Comparison of ENCODE assay signal across 12 cellular contexts in genomic region chr3:152380048-152380447, GRCh38.
DNase-seq lines count a peak whose midpoint lies in the region; ATAC-seq and TF ChIP-seq lines count a peak whose summit lies in the region.
"Had no signal": no experiment of that assay in that cellular context is flagged by ENCODE, and none has a peak within 500 bp of the region (broad histone marks: within the 10 kb centered on the region; RNA-seq: fewer than 3 reads in every experiment).

No MANE protein-coding gene starts in this region.

- H3K9me3 Mint-ChIP-seq in activated naive CD4-positive, alpha-beta T cell treated with anti-CD3 and anti-CD28 coated beads for 36 hours: no peaks in the 10 kb centered on the region
- H3K9me3 Mint-ChIP-seq in activated naive CD4-positive, alpha-beta T cell treated with anti-CD3 and anti-CD28 coated beads, Interleukin-2, amount 50 U/mL, for 72 hours: no peaks in the 10 kb centered on the region
- no peaks in the 10 kb centered on the region for H3K9me3 Mint-ChIP-seq in activated T-helper 1 cell treated with anti-CD3 and anti-CD28 coated beads, Interleukin-12 subunit alpha, Interleukin-12 subunit beta, Interleukin-2, Interleukin-4 antibody, amounts not matched to agents 30 ng/mL and 10 ng/mL and 1 ng/mL, durations not matched to agents 14 hours and 24 hours and 36 hours
- H3K9me3 Mint-ChIP-seq: T-helper 1 cell treated with Interleukin-12 subunit alpha and Interleukin-12 subunit beta and Interleukin-4 antibody, amounts not matched to agents 30 μg/mL and 1 μg/mL, for 36 hours had no signal

- ATAC-seq in activated naive CD4-positive, alpha-beta T cell treated with anti-CD3 and anti-CD28 coated beads, Interleukin-2, amount 50 U/mL, for 72 hours: no peak
- no peak for ATAC-seq in left lung
- no peak for ATAC-seq in GM18868 (IDR thresholded peaks at IDR 0.05; ENCODE audit: unreplicated experiment)
- no peak for ATAC-seq in HG03469 (IDR thresholded peaks at IDR 0.05; ENCODE audit: unreplicated experiment)
- no peak for ATAC-seq in GM21825 (IDR thresholded peaks at IDR 0.05; ENCODE audit: unreplicated experiment)

- no peak for TF ChIP-seq CTCF in left lung (IDR thresholded peaks at IDR 0.05)

- peak overlapping the region; percentile 74 for H3K27ac Mint-ChIP-seq in activated naive CD4-positive, alpha-beta T cell treated with anti-CD3 and anti-CD28 coated beads for 36 hours
- peak overlapping the region in 1 of 2 donors; percentile 90 for H3K27ac Mint-ChIP-seq in activated naive CD4-positive, alpha-beta T cell treated with anti-CD3 and anti-CD28 coated beads, Interleukin-2, amount 50 U/mL, for 72 hours
- H3K27ac Mint-ChIP-seq in activated T-helper 1 cell treated with anti-CD3 and anti-CD28 coated beads, Interleukin-12 subunit alpha, Interleukin-12 subunit beta, Interleukin-2, Interleukin-4 antibody, amounts not matched to agents 30 ng/mL and 10 ng/mL and 1 ng/mL, durations not matched to agents 14 hours and 24 hours and 36 hours: peak overlapping the region; percentile 40
- H3K27ac Mint-ChIP-seq: T-helper 1 cell treated with Interleukin-12 subunit alpha and Interleukin-12 subunit beta and Interleukin-4 antibody, amounts not matched to agents 30 μg/mL and 1 μg/mL, for 36 hours had no signal

- H3K36me3 ChIP-seq in left lung: no peaks in the 10 kb centered on the region
- H3K36me3 ChIP-seq: cardiac muscle cell had no signal

- H3K27ac ChIP-seq in left lung (peak overlapping the region; percentile 29 to 82), temporal lobe (ENCODE audit: low read depth, low read length) (peak overlapping the region; percentile 81)
- H3K27ac ChIP-seq: cardiac muscle cell had no signal

- H3K9me3 ChIP-seq in left lung: no peaks in the 10 kb centered on the region

- H3K4me3 ChIP-seq in left lung: no peak overlapping the region
- H3K4me3 ChIP-seq: cardiac muscle cell had no signal

- no peak for DNase-seq in activated naive CD4-positive, alpha-beta T cell treated with anti-CD3 and anti-CD28 coated beads for 36 hours
- DNase-seq in activated naive CD4-positive, alpha-beta T cell treated with anti-CD3 and anti-CD28 coated beads, Interleukin-2, amount 50 U/mL, for 72 hours (ENCODE audit: low spot score in 2 of 2): no peak
- DNase-seq in activated T-helper 1 cell treated with anti-CD3 and anti-CD28 coated beads, Interleukin-12 subunit alpha, Interleukin-12 subunit beta, Interleukin-2, Interleukin-4 antibody, amounts not matched to agents 30 ng/mL and 10 ng/mL and 1 ng/mL, durations not matched to agents 14 hours and 24 hours and 36 hours (ENCODE audit: low spot score): no peak
- DNase-seq in left lung: no peak
- DNase-seq: MV-4-11; stimulated activated CD4-positive, alpha-beta T cell treated with anti-CD3 and anti-CD28 coated beads, Interleukin-12 subunit alpha, Interleukin-12 subunit beta, amount 100 ng/mL, for 4 hours had no signal

- H3K4me1 ChIP-seq in left lung: peaks cover 34 to 98% of the 10 kb centered on the region in 2 donors

- H3K4me1 Mint-ChIP-seq in activated naive CD4-positive, alpha-beta T cell treated with anti-CD3 and anti-CD28 coated beads for 36 hours (ENCODE audit: low read depth): peaks cover 77% of the 10 kb centered on the region
- peaks cover 69% of the 10 kb centered on the region for H3K4me1 Mint-ChIP-seq in activated T-helper 1 cell treated with anti-CD3 and anti-CD28 coated beads, Interleukin-12 subunit alpha, Interleukin-12 subunit beta, Interleukin-2, Interleukin-4 antibody, amounts not matched to agents 30 ng/mL and 10 ng/mL and 1 ng/mL, durations not matched to agents 14 hours and 24 hours and 36 hours (ENCODE audit: low read depth)

- H3K36me3 Mint-ChIP-seq in activated naive CD4-positive, alpha-beta T cell treated with anti-CD3 and anti-CD28 coated beads for 36 hours (ENCODE audit: low read depth): peaks cover 13% of the 10 kb centered on the region
- peaks cover 0 to 31% of the 10 kb centered on the region in 2 donors for H3K36me3 Mint-ChIP-seq in activated naive CD4-positive, alpha-beta T cell treated with anti-CD3 and anti-CD28 coated beads, Interleukin-2, amount 50 U/mL, for 72 hours
- peaks cover 17% of the 10 kb centered on the region for H3K36me3 Mint-ChIP-seq in activated T-helper 1 cell treated with anti-CD3 and anti-CD28 coated beads, Interleukin-12 subunit alpha, Interleukin-12 subunit beta, Interleukin-2, Interleukin-4 antibody, amounts not matched to agents 30 ng/mL and 10 ng/mL and 1 ng/mL, durations not matched to agents 14 hours and 24 hours and 36 hours (ENCODE audit: low read depth)

- no peaks in the 10 kb centered on the region for H3K27me3 ChIP-seq in left lung
- H3K27me3 ChIP-seq: cardiac muscle cell had no signal

- H3K4me3 Mint-ChIP-seq in activated naive CD4-positive, alpha-beta T cell treated with anti-CD3 and anti-CD28 coated beads for 36 hours: no peak overlapping the region
- H3K4me3 Mint-ChIP-seq in activated T-helper 1 cell treated with anti-CD3 and anti-CD28 coated beads, Interleukin-12 subunit alpha, Interleukin-12 subunit beta, Interleukin-2, Interleukin-4 antibody, amounts not matched to agents 30 ng/mL and 10 ng/mL and 1 ng/mL, durations not matched to agents 14 hours and 24 hours and 36 hours: no peak overlapping the region
- H3K4me3 Mint-ChIP-seq: T-helper 1 cell treated with Interleukin-12 subunit alpha and Interleukin-12 subunit beta and Interleukin-4 antibody, amounts not matched to agents 30 μg/mL and 1 μg/mL, for 36 hours had no signal

- CTCF ChIA-PET in activated naive CD4-positive, alpha-beta T cell treated with anti-CD3 and anti-CD28 coated beads for 36 hours (lab: Charles Lee): no interaction called here

- H3K27me3 Mint-ChIP-seq in activated naive CD4-positive, alpha-beta T cell treated with anti-CD3 and anti-CD28 coated beads for 36 hours (ENCODE audit: low read depth): no peaks in the 10 kb centered on the region
- no peaks in the 10 kb centered on the region for H3K27me3 Mint-ChIP-seq in activated T-helper 1 cell treated with anti-CD3 and anti-CD28 coated beads, Interleukin-12 subunit alpha, Interleukin-12 subunit beta, Interleukin-2, Interleukin-4 antibody, amounts not matched to agents 30 ng/mL and 10 ng/mL and 1 ng/mL, durations not matched to agents 14 hours and 24 hours and 36 hours (ENCODE audit: insufficient read depth)

- intact Hi-C loops in activated naive CD4-positive, alpha-beta T cell treated with anti-CD3 and anti-CD28 coated beads for 36 hours (cut with micrococcal nuclease): loop anchor here (2.0 to 5.0 kb wide), 3 partner anchors 23 to 1178 kb away; partner anchors contain the start of gene GPR171
- intact Hi-C loops in activated T-helper 1 cell treated with anti-CD3 and anti-CD28 coated beads, Interleukin-12 subunit alpha, Interleukin-12 subunit beta, Interleukin-2, Interleukin-4 antibody, amounts not matched to agents 30 ng/mL and 10 ng/mL and 1 ng/mL, durations not matched to agents 14 hours and 24 hours and 36 hours (cut with micrococcal nuclease): loop anchor here (2.0 kb wide), 1 partner anchor 15 kb away; no protein-coding TSS in a partner anchor
- intact Hi-C loops in left lung (cut with DNase I): loop anchor here in 1 of 2 donors (10.0 kb wide), 1 partner anchor 45 kb away; no protein-coding TSS in a partner anchor
